7 cellular contexts compared by ENCODE assay signal in the genomic region with DNA sequence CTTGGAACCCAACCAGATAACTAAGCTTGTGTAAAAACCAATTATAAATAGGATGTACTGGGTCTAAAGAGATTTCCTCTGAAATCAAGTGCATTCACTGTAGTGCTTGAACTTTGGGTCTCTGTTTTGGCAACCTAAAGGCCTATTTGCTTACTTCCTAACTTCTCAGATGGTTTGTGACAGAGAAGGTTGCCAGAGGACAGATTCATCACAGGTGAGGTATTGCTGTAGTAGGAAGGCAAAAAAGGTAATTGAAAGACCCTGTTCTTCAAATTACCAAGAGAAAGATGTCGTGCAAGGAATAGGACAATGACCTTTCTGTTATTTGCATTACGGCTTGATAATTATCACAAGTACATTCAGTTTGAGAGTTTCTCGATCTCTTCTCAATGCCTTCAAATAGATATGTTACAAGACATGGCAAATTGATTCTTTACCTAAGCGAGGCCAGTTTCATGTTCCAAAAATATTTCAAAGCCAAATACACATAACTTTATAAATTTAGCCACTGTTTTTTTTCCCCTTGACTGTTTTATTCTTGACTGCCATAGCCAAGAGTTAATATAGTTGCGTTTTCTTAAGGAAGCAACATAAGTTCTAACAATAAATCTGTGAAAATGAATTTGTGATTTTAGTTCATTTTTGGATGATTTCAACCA.
DNase-seq lines count a peak whose midpoint lies in the region; ATAC-seq, FAIRE-seq and TF ChIP-seq lines count a peak whose summit lies in the region.
"Not testable (repeated sequence)": the region's sequence is repeated elsewhere in the genome, so short reads cannot be mapped to it uniquely, and the experiment has no call there.

No MANE protein-coding gene starts in this region.

- intact Hi-C loops in CD4-positive, alpha-beta T cell (cut with DNase I, micrococcal nuclease); activated CD4-positive, alpha-beta memory T cell treated with anti-CD3 and anti-CD28 coated beads for 36 hours (cut with micrococcal nuclease); endothelial cell of umbilical vein (cut with micrococcal nuclease): not testable (repeated sequence)

- dilution Hi-C loops in endothelial cell of umbilical vein (cut with MboI; ENCODE audit: extremely low pct_ligation_motif_present, low sequenced_read_pairs): loop anchor here (25.0 kb wide), 1 partner anchor 353 kb away; no protein-coding TSS in a partner anchor

- POLR2A ChIA-PET in CD4-positive, alpha-beta T cell (lab: Charles Lee); endothelial cell of umbilical vein (lab: Charles Lee): not testable (repeated sequence)
- POLR2A ChIA-PET in activated CD4-positive, alpha-beta memory T cell treated with anti-CD3 and anti-CD28 coated beads for 36 hours (lab: Charles Lee): interaction anchor here (1.0 kb wide), 1 partner anchor 11 kb away, joined by 3 read pairs; no protein-coding TSS in a partner anchor
- POLR2A ChIA-PET in naive thymus-derived CD8-positive, alpha-beta T cell (lab: Charles Lee): interaction anchor here (0.5 to 8.8 kb wide), 2 partner anchors 19 to 20 kb away, joined by 4 to 82 read pairs; no protein-coding TSS in a partner anchor

- H3K9me1 ChIP-seq in endothelial cell of umbilical vein (replicated peaks; ENCODE audit: control insufficient read depth, extremely low read depth, insufficient read depth, low read length): not testable (repeated sequence)

- BruUV-seq in endothelial cell of umbilical vein (replicated peaks; lab: Mats Ljungman, UMichigan): not testable (repeated sequence)

- H3K27me3 ChIP-seq in CD4-positive, alpha-beta T cell (ENCODE audit: control insufficient read depth, insufficient read depth, low read length); HUES64 (ENCODE audit: insufficient read depth, low read length); endothelial cell of umbilical vein (ENCODE audit: control insufficient read depth in 2 of 2, insufficient read depth in 2 of 2, low read length in 2 of 2): not testable (repeated sequence)

- ATAC-seq in CD4-positive, alpha-beta T cell (ENCODE audit: poor library complexity); naive thymus-derived CD8-positive, alpha-beta T cell: not testable (repeated sequence)

- not testable (repeated sequence) for H3K9ac ChIP-seq in HUES64 (ENCODE audit: low read depth, low read length); endothelial cell of umbilical vein (replicated peaks; ENCODE audit: extremely low read depth, insufficient read depth, low read length)

- H3K36me3 ChIP-seq in HUES64 (ENCODE audit: insufficient read depth, low read length); endothelial cell of umbilical vein (ENCODE audit: control insufficient read depth in 2 of 2, extremely low read depth in 1 of 2, insufficient read depth in 2 of 2, low read length in 2 of 2): not testable (repeated sequence)

- not testable (repeated sequence) for H3K4me3 ChIP-seq in HUES64 (ENCODE audit: low read length); endothelial cell of umbilical vein (replicated peaks in 1 of 3; ENCODE audit: insufficient read depth in 1 of 3, low read depth in 1 of 3, low read length in 3 of 3)

- FAIRE-seq in GM12891 (lab: Jason Lieb, UNC): peak; percentile 51
- FAIRE-seq in endothelial cell of umbilical vein (lab: Jason Lieb, UNC): peak; percentile 43

- H3K9me3 Mint-ChIP-seq in CD4-positive, alpha-beta T cell; activated CD4-positive, alpha-beta memory T cell treated with anti-CD3 and anti-CD28 coated beads for 36 hours; activated naive CD8-positive, alpha-beta T cell (ENCODE audit: low read depth); naive thymus-derived CD8-positive, alpha-beta T cell: not testable (repeated sequence)

- H2AFZ ChIP-seq in endothelial cell of umbilical vein (ENCODE audit: low read depth, low read length): not testable (repeated sequence)

- H3K27ac ChIP-seq in CD4-positive, alpha-beta T cell (ENCODE audit: low read depth, low read length); endothelial cell of umbilical vein (ENCODE audit: insufficient read depth, low read depth, low read length): not testable (repeated sequence)
- H3K27ac ChIP-seq in HUES64 (ENCODE audit: low read depth, low read length): peak overlapping the region; percentile 83; the same call in 1 of the 2 replicates

- TF ChIP-seq CTCF in CD4-positive, alpha-beta T cell (IDR thresholded peaks at IDR 0.05); endothelial cell of umbilical vein (IDR thresholded peaks at IDR 0.05; ENCODE audit: extremely low read depth in 1 of 2, insufficient read depth in 1 of 2, low read depth in 1 of 2, low read length in 2 of 2): not testable (repeated sequence)

- 88% methylated on average over 3 of the region's 5 CpGs for WGBS in HUES64

- not testable (repeated sequence) for H4K20me1 ChIP-seq in endothelial cell of umbilical vein (replicated peaks; ENCODE audit: control insufficient read depth, extremely low read depth, insufficient read depth, low read length)

- H3K4me1 ChIP-seq in HUES64 (ENCODE audit: insufficient read depth, low read length): peaks cover 38% of the 10 kb centered on the region
- not testable (repeated sequence) for H3K4me1 ChIP-seq in endothelial cell of umbilical vein (ENCODE audit: control insufficient read depth, extremely low read depth, insufficient read depth, low read length)

- peaks cover 57% of the 10 kb centered on the region for H3K36me3 Mint-ChIP-seq in CD4-positive, alpha-beta T cell (ENCODE audit: low read depth)
- peaks cover 20% of the 10 kb centered on the region for H3K36me3 Mint-ChIP-seq in activated CD4-positive, alpha-beta memory T cell treated with anti-CD3 and anti-CD28 coated beads for 36 hours
- not testable (repeated sequence) for H3K36me3 Mint-ChIP-seq in activated naive CD8-positive, alpha-beta T cell
- H3K36me3 Mint-ChIP-seq in naive thymus-derived CD8-positive, alpha-beta T cell: peaks cover 0 to 16% (median 4%) of the 10 kb centered on the region in 3 donors

- H3K4me3 Mint-ChIP-seq in CD4-positive, alpha-beta T cell: peak overlapping the region; percentile 1
- H3K4me3 Mint-ChIP-seq in activated CD4-positive, alpha-beta memory T cell treated with anti-CD3 and anti-CD28 coated beads for 36 hours; activated naive CD8-positive, alpha-beta T cell: not testable (repeated sequence)
- H3K4me3 Mint-ChIP-seq in naive thymus-derived CD8-positive, alpha-beta T cell: peak overlapping the region in 7 of 10 donors; percentile 7 to 56 (median 40)

- not testable (repeated sequence) for TF ChIP-seq POLR2A in GM12891 (IDR thresholded peaks at IDR 0.05; ENCODE audit: low read depth, low read length); endothelial cell of umbilical vein (IDR thresholded peaks at IDR 0.05; ENCODE audit: low read depth, low read length)

- H3K4me2 ChIP-seq in endothelial cell of umbilical vein (ENCODE audit: insufficient read depth, low read length): not testable (repeated sequence)

- DNase-seq in CD4-positive, alpha-beta T cell; GM12891 (ENCODE audit: insufficient read length, low spot score); activated CD4-positive, alpha-beta memory T cell treated with anti-CD3 and anti-CD28 coated beads for 36 hours; endothelial cell of umbilical vein (ENCODE audit: low read depth, low spot score); naive thymus-derived CD8-positive, alpha-beta T cell: not testable (repeated sequence)

- peak overlapping the region; percentile 81 for H3K27ac Mint-ChIP-seq in CD4-positive, alpha-beta T cell
- H3K27ac Mint-ChIP-seq in activated CD4-positive, alpha-beta memory T cell treated with anti-CD3 and anti-CD28 coated beads for 36 hours: peak overlapping the region; percentile 33
- H3K27ac Mint-ChIP-seq in activated naive CD8-positive, alpha-beta T cell: peak overlapping the region; percentile 77
- peak overlapping the region; percentile 26 to 96 (median 63) for H3K27ac Mint-ChIP-seq in naive thymus-derived CD8-positive, alpha-beta T cell

- CTCF ChIA-PET in CD4-positive, alpha-beta T cell (lab: Charles Lee); activated CD4-positive, alpha-beta memory T cell treated with anti-CD3 and anti-CD28 coated beads for 36 hours (lab: Charles Lee); endothelial cell of umbilical vein (lab: Charles Lee): not testable (repeated sequence)

- H3K27me3 Mint-ChIP-seq in CD4-positive, alpha-beta T cell; activated CD4-positive, alpha-beta memory T cell treated with anti-CD3 and anti-CD28 coated beads for 36 hours; activated naive CD8-positive, alpha-beta T cell; naive thymus-derived CD8-positive, alpha-beta T cell: not testable (repeated sequence)

- peaks cover 82% of the 10 kb centered on the region for H3K4me1 Mint-ChIP-seq in CD4-positive, alpha-beta T cell (ENCODE audit: low read depth)
- peaks cover 77% of the 10 kb centered on the region for H3K4me1 Mint-ChIP-seq in activated CD4-positive, alpha-beta memory T cell treated with anti-CD3 and anti-CD28 coated beads for 36 hours (ENCODE audit: low read depth)
- H3K4me1 Mint-ChIP-seq in activated naive CD8-positive, alpha-beta T cell (ENCODE audit: low read depth): peaks cover 80% of the 10 kb centered on the region
- H3K4me1 Mint-ChIP-seq in naive thymus-derived CD8-positive, alpha-beta T cell: peaks cover 40 to 85% (median 76%) of the 10 kb centered on the region in 4 donors

- H3K9me3 ChIP-seq in CD4-positive, alpha-beta T cell (ENCODE audit: control insufficient read depth, low read length); HUES64 (ENCODE audit: insufficient read depth, low read depth, low read length); endothelial cell of umbilical vein (replicated peaks; ENCODE audit: control insufficient read depth, insufficient read depth, low read length): not testable (repeated sequence)

- H3K79me2 ChIP-seq in endothelial cell of umbilical vein (ENCODE audit: control insufficient read depth, insufficient read depth, low read length): not testable (repeated sequence)
